ENCODE assay signal across 20 cellular contexts in genomic region chr17:21357696-21358095, GRCh38. TPM values are rescaled to one million over a fixed set of nuclear protein-coding genes. Genes with fewer than 3 reads are reported as not detected.
"Had no signal": no experiment of that assay in that cellular context is flagged by ENCODE, and none has a peak within 500 bp of the region (broad histone marks: within the 10 kb centered on the region; RNA-seq: fewer than 3 reads in every experiment).

No MANE protein-coding gene starts in this region.

- DNase-seq: activated CD4-positive, alpha-beta T cell treated with anti-CD3 and anti-CD28 coated beads, Interleukin-2, amount 10 ng/mL, durations not matched to agents 7 days and 5 days; activated CD4-positive, CD25-positive, alpha-beta regulatory T cell treated with anti-CD3 and anti-CD28 coated beads, Interleukin-2, amount 50 U/mL, for 72 hours; activated CD8-positive, alpha-beta memory T cell treated with anti-CD3 and anti-CD28 coated beads, Interleukin-2, amount 10 ng/mL, durations not matched to agents 7 days and 5 days; activated CD8-positive, alpha-beta T cell treated with anti-CD3 and anti-CD28 coated beads for 36 hours; activated effector memory CD4-positive, alpha-beta T cell treated with anti-CD3 and anti-CD28 coated beads, Interleukin-2, amount 50 U/mL, for 16 hours; activated naive CD4-positive, alpha-beta T cell treated with anti-CD3 and anti-CD28 coated beads, Interleukin-2, amount 10 ng/mL, durations not matched to agents 7 days and 5 days; activated naive CD8-positive, alpha-beta T cell treated with anti-CD3 and anti-CD28 coated beads, Interleukin-2, amount 50 U/mL, for 24 hours; activated T-cell treated with anti-CD3 and anti-CD28 coated beads for 4 hours; dermis blood vessel endothelial cell; effector CD8-positive, alpha-beta T cell; foreskin keratinocyte; occipital lobe; sigmoid colon; stimulated activated CD4-positive, alpha-beta T cell treated with anti-CD3 and anti-CD28 coated beads, Interleukin-2, amount 100 ng/mL, for 48 hours; stimulated activated CD8-positive, alpha-beta memory T cell treated with anti-CD3 and anti-CD28 coated beads, Interleukin-4, amount 100 ng/mL, for 48 hours; stimulated activated naive B cell treated with anti-CD40 and anti-IgM and Interleukin-4, amounts not matched to agents 10 μg/mL and 1 μg/mL and 100 μg/mL, for 72 hours; T-cell; testis; trophoblast cell had no signal

- H3K4me1 ChIP-seq: foreskin keratinocyte, sigmoid colon had no signal

- H3K4me3 ChIP-seq: sigmoid colon, testis had no signal

- ATAC-seq: activated CD8-positive, alpha-beta memory T cell treated with anti-CD3 and anti-CD28 coated beads, Interleukin-2, amount 10 ng/mL, durations not matched to agents 7 days and 5 days; activated CD8-positive, alpha-beta T cell treated with anti-CD3 and anti-CD28 coated beads for 36 hours; activated naive CD8-positive, alpha-beta T cell treated with anti-CD3 and anti-CD28 coated beads, Interleukin-2, amount 50 U/mL, for 24 hours; foreskin keratinocyte; stimulated activated naive B cell treated with anti-CD40 and anti-IgM and Interleukin-4, amounts not matched to agents 10 μg/mL and 1 μg/mL and 100 μg/mL, for 72 hours; T-cell had no signal

- H3K9me3 ChIP-seq: sigmoid colon, testis had no signal

- H3K27ac ChIP-seq: foreskin keratinocyte, sigmoid colon, testis, VCaP had no signal

- H3K27me3 ChIP-seq: sigmoid colon, testis had no signal

- H3K36me3 ChIP-seq: sigmoid colon had no signal

RNA-seq across cellular contexts. Expression of gene KCNJ12, which starts 18.5 kb away (rescaled TPM):
- total RNA-seq: activated CD4-positive, alpha-beta T cell treated with anti-CD3 and anti-CD28 coated beads, Interleukin-2, amount 10 ng/mL, durations not matched to agents 7 days and 5 days; activated CD8-positive, alpha-beta memory T cell treated with anti-CD3 and anti-CD28 coated beads, Interleukin-2, amount 10 ng/mL, durations not matched to agents 7 days and 5 days; activated CD8-positive, alpha-beta T cell treated with anti-CD3 and anti-CD28 coated beads for 36 hours had no signal
